9 cellular contexts compared by ENCODE assay signal in the genomic region with DNA sequence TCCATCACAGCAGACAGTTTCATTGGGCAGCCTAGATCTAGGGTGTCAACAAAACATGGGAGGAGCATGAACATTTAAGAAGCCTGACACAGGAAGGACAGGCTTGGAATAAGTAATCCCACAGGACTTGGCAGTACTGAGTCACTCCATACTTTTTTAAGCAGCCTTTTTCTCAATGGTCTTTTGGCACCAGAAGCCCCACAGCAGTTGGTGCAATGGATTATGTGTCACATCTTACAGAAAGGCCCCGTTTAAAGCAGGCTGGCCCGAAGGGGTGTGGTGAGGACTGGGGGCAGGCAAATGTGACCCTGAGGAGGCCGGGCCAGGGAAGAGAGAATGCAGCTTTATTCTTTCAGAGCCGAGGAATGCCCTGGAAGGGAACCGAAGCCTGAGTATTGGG. TPM values are rescaled to one million over a fixed set of nuclear protein-coding genes. Genes with fewer than 3 reads are reported as not detected.
DNase-seq lines count a peak whose midpoint lies in the region; ATAC-seq, FAIRE-seq and TF ChIP-seq lines count a peak whose summit lies in the region.
"Had no signal": no experiment of that assay in that cellular context is flagged by ENCODE, and none has a peak within 500 bp of the region (broad histone marks: within the 10 kb centered on the region; RNA-seq: fewer than 3 reads in every experiment).

No MANE protein-coding gene starts in this region.

- H3K9me3 ChIP-seq in A673 (ENCODE audit: low read depth, low read length, poor library complexity, severe bottlenecking) (no peaks in the 10 kb centered on the region), kidney (ENCODE audit: control insufficient read depth in 1 of 2, low read length in 2 of 2) (no peaks in the 10 kb centered on the region)

- no peak for ATAC-seq in stimulated activated naive B cell treated with anti-CD40 and anti-IgM and Interleukin-4, amounts not matched to agents 10 μg/mL and 1 μg/mL and 100 μg/mL, for 72 hours (replicated peaks)

- intact Hi-C loops in A673 (cut with micrococcal nuclease; ENCODE audit: unreplicated experiment) (no loop called here), kidney (cut with DNase I) (no loop called here)

- no TSS peak for BruUV-seq in A673 (replicated peaks; lab: Mats Ljungman, UMichigan)

- H3K4me1 Mint-ChIP-seq in stimulated activated naive B cell treated with anti-CD40 and anti-IgM and Interleukin-4, amounts not matched to agents 10 μg/mL and 1 μg/mL and 100 μg/mL, for 72 hours = no peaks in the 10 kb centered on the region

- no peak overlapping the region for H3K27ac Mint-ChIP-seq in stimulated activated naive B cell treated with anti-CD40 and anti-IgM and Interleukin-4, amounts not matched to agents 10 μg/mL and 1 μg/mL and 100 μg/mL, for 72 hours

- H3K9ac ChIP-seq in kidney (ENCODE audit: low read length in 2 of 2) = no peak overlapping the region
- H3K9ac ChIP-seq: BLaER1 had no signal

- H3K36me3 ChIP-seq in A673 (ENCODE audit: insufficient read depth, low read length, poor library complexity, severe bottlenecking) (no peaks in the 10 kb centered on the region), kidney (ENCODE audit: control insufficient read depth in 1 of 2, insufficient read depth in 2 of 2, low read length in 2 of 2) (no peaks in the 10 kb centered on the region)
- H3K36me3 ChIP-seq: BLaER1 had no signal

- H3K27me3 ChIP-seq in A673 (replicated peaks; ENCODE audit: insufficient read depth, low read depth, low read length, poor library complexity) = no peaks in the 10 kb centered on the region
- H3K27me3 ChIP-seq: BLaER1 had no signal

- FAIRE-seq in kidney (lab: Jason Lieb, UNC) = no peak

- peaks cover 3 to 6% of the 10 kb centered on the region in 2 donors for H3K36me3 Mint-ChIP-seq in stimulated activated naive B cell treated with anti-CD40 and anti-IgM and Interleukin-4, amounts not matched to agents 10 μg/mL and 1 μg/mL and 100 μg/mL, for 72 hours

- no peak for TF ChIP-seq CTCF in A673 (conservative IDR thresholded peaks at IDR 0.05; ENCODE audit: low read depth, low read length)
- TF ChIP-seq CTCF in epithelial cell of esophagus (IDR thresholded peaks at IDR 0.05; ENCODE audit: insufficient read depth, low read depth, low read length, missing control alignments) = no peak
- TF ChIP-seq CTCF in kidney (IDR thresholded peaks at IDR 0.05; ENCODE audit: borderline replicate concordance, extremely low read depth, insufficient read depth) = no peak

- H3K9me3 Mint-ChIP-seq in stimulated activated naive B cell treated with anti-CD40 and anti-IgM and Interleukin-4, amounts not matched to agents 10 μg/mL and 1 μg/mL and 100 μg/mL, for 72 hours = peaks cover 8% of the 10 kb centered on the region in 2 donors

- peaks cover 21% of the 10 kb centered on the region for H3K4me1 ChIP-seq in A673 (ENCODE audit: insufficient read depth, low read length, poor library complexity, severe bottlenecking)
- peaks cover 32 to 46% of the 10 kb centered on the region in 2 donors for H3K4me1 ChIP-seq in kidney (ENCODE audit: control insufficient read depth in 1 of 2, insufficient read depth in 1 of 2, low read depth in 1 of 2, low read length in 2 of 2)
- H3K4me1 ChIP-seq: BLaER1 had no signal

- H3K27me3 Mint-ChIP-seq in stimulated activated naive B cell treated with anti-CD40 and anti-IgM and Interleukin-4, amounts not matched to agents 10 μg/mL and 1 μg/mL and 100 μg/mL, for 72 hours = peaks cover 0 to 7% of the 10 kb centered on the region in 2 donors

- H3K27ac ChIP-seq in A673 (ENCODE audit: low read depth, low read length, poor library complexity, severe bottlenecking) (peak overlapping the region; percentile 24), kidney (ENCODE audit: low read depth in 2 of 2, low read length in 2 of 2) (no peak overlapping the region)
- H3K27ac ChIP-seq: BLaER1 had no signal

- DNase-seq in A673 (ENCODE audit: low spot score) (peak; percentile 83), NCI-H460 (ENCODE audit: extremely low read depth, low read depth) (peak; percentile 64), epithelial cell of esophagus (ENCODE audit: low read depth) (peak; percentile 44), myocyte (ENCODE audit: low read depth) (peak; percentile 97), NCI-H524 (lab: John Stamatoyannopoulos, UW) (no peak), kidney (no peak)
- DNase-seq in activated naive CD4-positive, alpha-beta T cell treated with Interleukin-2 at 50 U/mL for 16 hours = no peak
- DNase-seq in stimulated activated naive B cell treated with anti-CD40 and anti-IgM and Interleukin-4, amounts not matched to agents 10 μg/mL and 1 μg/mL and 100 μg/mL, for 72 hours = no peak

- no peak overlapping the region for H3K4me3 ChIP-seq in A673 (ENCODE audit: low read depth, low read length, poor library complexity, severe bottlenecking)
- no peak overlapping the region for H3K4me3 ChIP-seq in epithelial cell of esophagus (ENCODE audit: low read length)
- H3K4me3 ChIP-seq in kidney (ENCODE audit: low read length in 2 of 2) = no peak overlapping the region
- H3K4me3 ChIP-seq: BLaER1 had no signal

- CTCF ChIA-PET in A673 (lab: Charles Lee) = no interaction called here

- H3K4me3 Mint-ChIP-seq in stimulated activated naive B cell treated with anti-CD40 and anti-IgM and Interleukin-4, amounts not matched to agents 10 μg/mL and 1 μg/mL and 100 μg/mL, for 72 hours = no peak overlapping the region

- POLR2A ChIA-PET in A673 (lab: Charles Lee; ENCODE audit: low non-redundant PET) = no interaction called here

RNA-seq across cellular contexts. Expression of a gene that starts 26.6 kb away (rescaled TPM):
- 145 and 146 TPM in 2 replicates for total RNA-seq in A673 (2021)
- total RNA-seq in NCI-H460 (2014; rRNA removed; shearing (Covaris generic)) = 228 and 266 TPM in 2 replicates
- 283 and 378 TPM in 2 replicates for polyA plus RNA-seq in NCI-H460 (2014; cell fraction: nucleus; rRNA removed)
- 277 and 308 TPM in 2 replicates for total RNA-seq in myocyte
- 222 TPM for polyA plus RNA-seq in myocyte (2012)
- total RNA-seq in kidney = 313 TPM
- polyA plus RNA-seq in kidney (ENCODE audit: insufficient read depth, low read depth, low replicate concordance) = 93.2 TPM

Comparison
In these comparisons a context has a peak if more than half of its experiments do, and no peak if none do; other contexts are left out.
1. DNase-seq: peak in A673 (single experiment), NCI-H460 (single experiment), epithelial cell of esophagus (single experiment) and myocyte (single experiment); none in NCI-H524 (0 of 2), activated naive CD4-positive, alpha-beta T cell treated with Interleukin-2 at 50 U/mL for 16 hours (single experiment), stimulated activated naive B cell treated with anti-CD40 and anti-IgM and Interleukin-4, amounts not matched to agents 10 μg/mL and 1 μg/mL and 100 μg/mL, for 72 hours (single experiment) and kidney (single experiment).